Comparison of ENCODE assay signal across 8 cellular contexts in genomic region chr12:63151898-63152700, GRCh38. TPM values are rescaled to one million over a fixed set of nuclear protein-coding genes. Genes with fewer than 3 reads are reported as not detected.
DNase-seq lines count a peak whose midpoint lies in the region; ATAC-seq and TF ChIP-seq lines count a peak whose summit lies in the region.

No MANE protein-coding gene starts in this region.

- DNase-seq in CD14-positive monocyte (ENCODE audit: low spot score) (no peak), NCI-H524 treated with DMSO at 0.1 percent for 48 hours (lab: John Stamatoyannopoulos, UW) (peak; percentile 57), NCI-H446 treated with DMSO at 0.1 percent for 48 hours (lab: John Stamatoyannopoulos, UW) (no peak)

- no peaks in the 10 kb centered on the region for H3K36me3 ChIP-seq in skeletal muscle satellite cell (ENCODE audit: insufficient read depth, low read length)

- H3K4me2 ChIP-seq in skeletal muscle satellite cell (ENCODE audit: low read length), result peak overlapping the region; percentile 64

- H3K27me3 Mint-ChIP-seq in CD14-positive monocyte (ENCODE audit: low read depth in 3 of 3) (peaks cover 46 to 59% (median 49%) of the 10 kb centered on the region in 3 donors), brain (peaks cover 66% of the 10 kb centered on the region)

- H3K36me3 Mint-ChIP-seq in CD14-positive monocyte (peaks cover 5 to 12% of the 10 kb centered on the region in 2 donors), brain (no peaks in the 10 kb centered on the region)

- H3K4me1 Mint-ChIP-seq in CD14-positive monocyte, result peaks cover 26% of the 10 kb centered on the region
- peaks cover 24% of the 10 kb centered on the region for H3K4me1 Mint-ChIP-seq in brain

- H3K4me3 Mint-ChIP-seq in CD14-positive monocyte (peak overlapping the region; percentile 34 to 90), brain (peak overlapping the region; percentile 86 to 90 (median 89))

- H3K9me3 ChIP-seq in skeletal muscle satellite cell (replicated peaks; ENCODE audit: low read length), result no peaks in the 10 kb centered on the region

- H3K27me3 ChIP-seq in skeletal muscle satellite cell (ENCODE audit: control insufficient read depth, insufficient read depth, low read length), result peaks cover 75% of the 10 kb centered on the region

- TF ChIP-seq CTCF in CD14-positive monocyte (IDR thresholded peaks at IDR 0.05) (peak; percentile 73), brain (conservative IDR thresholded peaks at IDR 0.05) (peak; percentile 71 to 92)

- peak overlapping the region; percentile 56 for H3K4me3 ChIP-seq in iPS-11a (ENCODE audit: low read depth, low read length)
- peak overlapping the region; percentile 49 for H3K4me3 ChIP-seq in skeletal muscle satellite cell (ENCODE audit: low read length)

- H3K27ac Mint-ChIP-seq in CD14-positive monocyte, result no peak overlapping the region
- peak overlapping the region in 1 of 5 experiments; percentile 20 for H3K27ac Mint-ChIP-seq in brain

- no peak overlapping the region for H3K9ac ChIP-seq in skeletal muscle satellite cell (ENCODE audit: low read depth, low read length)

- H3K9me3 Mint-ChIP-seq in CD14-positive monocyte (peaks cover 0 to 12% (median 7%) of the 10 kb centered on the region in 7 donors), brain (peaks cover 3 to 13% (median 5%) of the 10 kb centered on the region in 5 experiments)

- peaks cover 16% of the 10 kb centered on the region for H3K4me1 ChIP-seq in skeletal muscle satellite cell (ENCODE audit: control insufficient read depth, insufficient read depth, low read length)

- ATAC-seq in GM18867 (IDR thresholded peaks at IDR 0.05; ENCODE audit: unreplicated experiment) (peak; percentile 71), HG03342 (IDR thresholded peaks at IDR 0.05; ENCODE audit: unreplicated experiment) (peak; percentile 67)

- intact Hi-C loops in CD14-positive monocyte (cut with micrococcal nuclease), result no loop called here

RNA-seq across cellular contexts. Expression of gene AVPR1A, which starts 1.1 kb away (rescaled TPM):
- polyA plus RNA-seq in CD14-positive monocyte (not detected), brain (ENCODE audit: insufficient read depth, low read depth, low replicate concordance) (0.14 TPM)
- not detected in 2 replicates for total RNA-seq in skeletal muscle satellite cell (2012; rRNA removed)
